In genomic region chr18:3411854-3412268, GRCh38 we compare ENCODE assay signal across 9 cellular contexts. TPM values are rescaled to one million over a fixed set of nuclear protein-coding genes. Genes with fewer than 3 reads are reported as not detected.
DNase-seq lines count a peak whose midpoint lies in the region; ATAC-seq and TF ChIP-seq lines count a peak whose summit lies in the region.
"Had no signal": no experiment of that assay in that cellular context is flagged by ENCODE, and none has a peak within 500 bp of the region (broad histone marks: within the 10 kb centered on the region; RNA-seq: fewer than 3 reads in every experiment).

No MANE protein-coding gene starts in this region.

- ATAC-seq in stimulated activated naive B cell treated with anti-CD40 and anti-IgM and Interleukin-4, amounts not matched to agents 10 μg/mL and 1 μg/mL and 100 μg/mL, for 72 hours (replicated peaks), result peak; percentile 52 to 53
- no peak for ATAC-seq in GM21619 (IDR thresholded peaks at IDR 0.05; ENCODE audit: unreplicated experiment)

- POLR2A ChIA-PET in RWPE1 (lab: Yijun Ruan, JAX; ENCODE audit: low non-redundant PET), result no interaction called here

- no peaks in the 10 kb centered on the region for H3K36me3 Mint-ChIP-seq in activated naive CD8-positive, alpha-beta T cell
- no peaks in the 10 kb centered on the region for H3K36me3 Mint-ChIP-seq in stimulated activated naive B cell treated with anti-CD40 and anti-IgM and Interleukin-4, amounts not matched to agents 10 μg/mL and 1 μg/mL and 100 μg/mL, for 72 hours
- no peaks in the 10 kb centered on the region for H3K36me3 Mint-ChIP-seq in osteocyte (ENCODE audit: unreplicated experiment)

- H3K4me3 Mint-ChIP-seq in activated naive CD8-positive, alpha-beta T cell, result peak overlapping the region; percentile 59
- H3K4me3 Mint-ChIP-seq in stimulated activated naive B cell treated with anti-CD40 and anti-IgM and Interleukin-4, amounts not matched to agents 10 μg/mL and 1 μg/mL and 100 μg/mL, for 72 hours, result peak overlapping the region; percentile 72 to 80
- H3K4me3 Mint-ChIP-seq in osteocyte (ENCODE audit: unreplicated experiment), result no peak overlapping the region
- H3K4me3 Mint-ChIP-seq: HFFc6 had no signal

- no peak for TF ChIP-seq POLR2A in adrenal gland (IDR thresholded peaks at IDR 0.05)

- WGBS in adrenal gland, 4 donors, result 9 to 44% (median 31%) methylated on average over 25 to 28 of the region's 28 CpGs

- DNase-seq in NCI-H69 (lab: John Stamatoyannopoulos, UW) (peak; percentile 61), iPS-NIHi7 (ENCODE audit: extremely low spot score) (peak; percentile 57), osteocyte (ENCODE audit: extremely low spot score, unreplicated experiment) (no peak), adrenal gland (no peak), RWPE1 (ENCODE audit: low spot score) (no peak)
- no peak for DNase-seq in stimulated activated naive B cell treated with anti-CD40 and anti-IgM and Interleukin-4, amounts not matched to agents 10 μg/mL and 1 μg/mL and 100 μg/mL, for 72 hours
- DNase-seq: HFFc6 had no signal

- no peaks in the 10 kb centered on the region for H3K27me3 ChIP-seq in adrenal gland

- no peak for TF ChIP-seq CTCF in osteocyte (IDR thresholded peaks at IDR 0.05)
- TF ChIP-seq CTCF in adrenal gland (IDR thresholded peaks at IDR 0.05), result no peak
- no peak for TF ChIP-seq CTCF in RWPE1 (conservative IDR thresholded peaks at IDR 0.05; ENCODE audit: low read depth)

- H3K4me3 ChIP-seq in adrenal gland, result peak overlapping the region in 1 of 4 donors; percentile 28

- no peaks in the 10 kb centered on the region for H3K27me3 Mint-ChIP-seq in activated naive CD8-positive, alpha-beta T cell
- peaks cover 0 to 6% of the 10 kb centered on the region in 2 donors for H3K27me3 Mint-ChIP-seq in stimulated activated naive B cell treated with anti-CD40 and anti-IgM and Interleukin-4, amounts not matched to agents 10 μg/mL and 1 μg/mL and 100 μg/mL, for 72 hours
- H3K27me3 Mint-ChIP-seq in osteocyte (ENCODE audit: unreplicated experiment), result no peaks in the 10 kb centered on the region

- intact Hi-C loops in adrenal gland (cut with DNase I), result no loop called here

- peaks cover 8% of the 10 kb centered on the region for H3K4me1 Mint-ChIP-seq in activated naive CD8-positive, alpha-beta T cell (ENCODE audit: low read depth)
- H3K4me1 Mint-ChIP-seq in stimulated activated naive B cell treated with anti-CD40 and anti-IgM and Interleukin-4, amounts not matched to agents 10 μg/mL and 1 μg/mL and 100 μg/mL, for 72 hours, result peaks cover 10 to 13% of the 10 kb centered on the region in 2 donors
- peaks cover 5% of the 10 kb centered on the region for H3K4me1 Mint-ChIP-seq in osteocyte (ENCODE audit: unreplicated experiment)

- CTCF ChIA-PET in RWPE1 (lab: Yijun Ruan, JAX), result no interaction called here

- no peak overlapping the region for H3K27ac Mint-ChIP-seq in activated naive CD8-positive, alpha-beta T cell
- no peak overlapping the region for H3K27ac Mint-ChIP-seq in stimulated activated naive B cell treated with anti-CD40 and anti-IgM and Interleukin-4, amounts not matched to agents 10 μg/mL and 1 μg/mL and 100 μg/mL, for 72 hours
- no peak overlapping the region for H3K27ac Mint-ChIP-seq in osteocyte (ENCODE audit: unreplicated experiment)
- H3K27ac Mint-ChIP-seq: HFFc6 had no signal

- H3K27ac ChIP-seq in adrenal gland, result no peak overlapping the region
- H3K27ac ChIP-seq in RWPE1, result no peak overlapping the region

- H3K9me3 ChIP-seq in adrenal gland (replicated peaks in 1 of 3), result no peaks in the 10 kb centered on the region

- H3K4me1 ChIP-seq in adrenal gland (replicated peaks in 1 of 2), result no peaks in the 10 kb centered on the region

- no peaks in the 10 kb centered on the region for H3K9me3 Mint-ChIP-seq in activated naive CD8-positive, alpha-beta T cell (ENCODE audit: low read depth)
- no peaks in the 10 kb centered on the region for H3K9me3 Mint-ChIP-seq in stimulated activated naive B cell treated with anti-CD40 and anti-IgM and Interleukin-4, amounts not matched to agents 10 μg/mL and 1 μg/mL and 100 μg/mL, for 72 hours
- no peaks in the 10 kb centered on the region for H3K9me3 Mint-ChIP-seq in osteocyte (ENCODE audit: unreplicated experiment)
- H3K9me3 Mint-ChIP-seq: HFFc6 had no signal

- no peaks in the 10 kb centered on the region for H3K36me3 ChIP-seq in adrenal gland (replicated peaks in 1 of 2)

RNA-seq across cellular contexts. Expression of gene TGIF1, which starts 38.1 kb away (rescaled TPM):
- 83.0 and 90.7 TPM in 2 replicates for total RNA-seq in osteocyte
- total RNA-seq in adrenal gland, result 10 to 100 TPM; 25.7 to 83.1 (median 61.1) TPM
- polyA plus RNA-seq in adrenal gland, result 10 to 100 TPM; 40.9 to 53.2 (median 45.1) TPM

Comparison
In these comparisons a context has a peak if more than half of its experiments do, and no peak if none do; other contexts are left out.
1. DNase-seq: peak in NCI-H69 (single experiment) and iPS-NIHi7 (single experiment); none in stimulated activated naive B cell treated with anti-CD40 and anti-IgM and Interleukin-4, amounts not matched to agents 10 μg/mL and 1 μg/mL and 100 μg/mL, for 72 hours (single experiment), osteocyte (single experiment), adrenal gland (0 of 7) and RWPE1 (single experiment).